Comparison of ENCODE assay signal across 1 cellular context in genomic region chr17:81394831-81395599, GRCh38.
TF ChIP-seq lines count a peak whose summit lies in the region.

TSS of gene BAHCC1 (plus strand) at chr17:81395457. CDS start at chr17:81399740, 4,283 bp downstream.

TF ChIP-seq in HEK293, 187 proteins besides CTCF, POLR2A, EP300 and RAD21 (continued from another document and continues in another):
- TF ChIP-seq ZNF24 (tag by site-specific recombination; IDR thresholded peaks at IDR 0.05) (peak; percentile 77), ZNF792 (tag by site-specific recombination; IDR thresholded peaks at IDR 0.05) (0 out of 2 replicates have a peak, but pooled peaks have one; percentile 78), ZNF404 (tag by site-specific recombination; IDR thresholded peaks at IDR 0.05) (no peak), ZXDB (tag by site-specific recombination; IDR thresholded peaks at IDR 0.05) (0 out of 2 replicates have a peak, but pooled peaks have one; percentile 30), ZBTB10 (tag by site-specific recombination; IDR thresholded peaks at IDR 0.05) (peak; percentile 52; the same call in 1 of the 2 replicates), ZEB2 (tag by site-specific recombination; IDR thresholded peaks at IDR 0.05) (peak; percentile 63; the same call in 1 of the 2 replicates), OSR2 (tag by site-specific recombination; IDR thresholded peaks at IDR 0.05) (peak; percentile 72), ZBTB26 (tag by site-specific recombination; optimal IDR thresholded peaks at IDR 0.05) (peak; percentile 92), ZBTB17 (tag by site-specific recombination; IDR thresholded peaks at IDR 0.05) (peak; percentile 94), ZNF660 (tag by site-specific recombination; IDR thresholded peaks at IDR 0.05) (peak; percentile 68; the same call in 1 of the 2 replicates), ZNF433 (tag by site-specific recombination; IDR thresholded peaks at IDR 0.05; ENCODE audit: low read depth) (no peak), ZNF2 (tag by site-specific recombination; IDR thresholded peaks at IDR 0.05) (0 out of 2 replicates have a peak, but pooled peaks have one; percentile 24), ZNF76 (tag by site-specific recombination; IDR thresholded peaks at IDR 0.05; ENCODE audit: borderline replicate concordance, low read depth) (0 out of 2 replicates have a peak, but pooled peaks have one; percentile 4), ZBTB44 (tag by site-specific recombination; IDR thresholded peaks at IDR 0.05) (peak; percentile 98), PRDM4 (tag by site-specific recombination; IDR thresholded peaks at IDR 0.05) (peak; percentile 67), ZNF398 (tag by site-specific recombination; IDR thresholded peaks at IDR 0.05) (peak; percentile 83), ZBTB6 (tag by site-specific recombination; IDR thresholded peaks at IDR 0.05) (peak; percentile 80), ZNF335 (tag by site-specific recombination; conservative IDR thresholded peaks at IDR 0.05) (peak; percentile 90), ZBTB48 (tag by site-specific recombination; IDR thresholded peaks at IDR 0.05) (peak; percentile 46; the same call in 1 of the 2 replicates), ZSCAN23 (tag by site-specific recombination; IDR thresholded peaks at IDR 0.05) (0 out of 2 replicates have a peak, but pooled peaks have one; percentile 41), WT1 (tag by site-specific recombination; IDR thresholded peaks at IDR 0.05) (peak; percentile 46; the same call in 1 of the 2 replicates), PRDM10 (tag by site-specific recombination; IDR thresholded peaks at IDR 0.05) (peak; percentile 95), KLF16 (tag by site-specific recombination; IDR thresholded peaks at IDR 0.05) (peak; percentile 34; the same call in 1 of the 2 replicates), MZF1 (tag by site-specific recombination; IDR thresholded peaks at IDR 0.05; ENCODE audit: borderline replicate concordance) (peak; percentile 55; the same call in 1 of the 2 replicates), KLF10 (tag by site-specific recombination; IDR thresholded peaks at IDR 0.05) (peak; percentile 65), GLI4 (tag by site-specific recombination; IDR thresholded peaks at IDR 0.05) (no peak), ZNF140 (tag by site-specific recombination; IDR thresholded peaks at IDR 0.05) (no peak), ZBTB11 (tag by site-specific recombination; conservative IDR thresholded peaks at IDR 0.05; ENCODE audit: low read depth) (peak; percentile 55), PBX3 (CRISPR knock-in tag; IDR thresholded peaks at IDR 0.05) (peak; percentile 97), ZNF621 (tag by site-specific recombination; IDR thresholded peaks at IDR 0.05) (no peak), GLIS1 (tag by site-specific recombination; IDR thresholded peaks at IDR 0.05) (peak; percentile 36; the same call in 1 of the 2 replicates), ZBTB1 (tag by site-specific recombination; IDR thresholded peaks at IDR 0.05) (no peak), ZNF449 (tag by site-specific recombination; IDR thresholded peaks at IDR 0.05) (peak; percentile 69; the same call in 1 of the 2 replicates), ZBTB20 (tag by site-specific recombination; IDR thresholded peaks at IDR 0.05) (peak; percentile 84)
